Comparison of ENCODE assay signal across 17 cellular contexts in the genomic region with DNA sequence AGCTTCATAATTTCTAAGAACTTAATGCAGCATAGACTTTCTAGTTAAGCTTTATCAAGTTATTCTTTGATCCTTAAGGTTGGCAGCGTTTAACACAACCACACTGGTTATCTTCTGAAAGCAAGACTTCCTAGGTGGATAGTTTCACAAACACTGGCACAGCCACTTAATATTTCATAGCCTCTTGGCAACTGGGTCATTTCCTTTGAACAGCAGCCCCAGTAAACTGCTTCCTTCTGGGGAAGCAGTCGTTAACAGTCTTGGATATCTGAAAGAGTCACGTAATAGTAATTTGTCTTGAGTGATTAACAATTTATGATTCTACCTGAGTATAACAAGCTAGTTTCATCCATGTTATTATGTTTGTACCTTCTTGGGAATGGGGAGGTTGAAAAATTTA.
"Had no signal": no experiment of that assay in that cellular context is flagged by ENCODE, and none has a peak within 500 bp of the region (broad histone marks: within the 10 kb centered on the region; RNA-seq: fewer than 3 reads in every experiment).

No MANE protein-coding gene starts in this region.

- H3K9me3 Mint-ChIP-seq: activated naive CD4-positive, alpha-beta T cell treated with anti-CD3 and anti-CD28 coated beads for 36 hours; activated T-helper 2 cell treated with anti-CD3 and anti-CD28 coated beads, Interferon-gamma antibody, Interleukin-2, Interleukin-4, amounts not matched to agents 10 μg/mL and 5 μg/mL and 100 μg/mL, durations not matched to agents 14 hours and 24 hours and 36 hours; endodermal cell; naive B cell; stimulated activated memory B cell treated with anti-CD40 and anti-IgM and Interleukin-4, amounts not matched to agents 10 μg/mL and 1 μg/mL and 100 μg/mL, for 72 hours; T-helper 2 cell treated with Interferon-gamma antibody and Interleukin-4, amounts not matched to agents 5 μg/mL and 100 μg/mL, for 36 hours had no signal

- H3K4me3 ChIP-seq: ascending aorta, dorsolateral prefrontal cortex, hepatocyte, lower lobe of right lung, thyroid gland had no signal

- H3K79me2 ChIP-seq: parathyroid adenoma had no signal

- DNase-seq: activated CD4-positive, alpha-beta T cell treated with anti-CD3 and anti-CD28 coated beads, Interleukin-2, amount 50 U/mL, for 48 hours; activated naive CD4-positive, alpha-beta T cell treated with anti-CD3 and anti-CD28 coated beads for 36 hours; activated T-cell treated with anti-CD3 and anti-CD28 coated beads, Interleukin-2, amount 50 U/mL, for 1 hour; dorsolateral prefrontal cortex; endodermal cell; kidney glomerular epithelial cell; lower lobe of right lung; naive B cell; stimulated activated CD4-positive, alpha-beta T cell treated with anti-CD3 and anti-CD28 coated beads, Interleukin-2, amount 100 ng/mL, for 48 hours; thyroid gland had no signal

- H3K9me3 ChIP-seq: ascending aorta, lower lobe of right lung, neutrophil, thyroid gland had no signal

- H3K4me1 ChIP-seq: parathyroid adenoma, thyroid gland had no signal

- H3K4me1 Mint-ChIP-seq: naive B cell; stimulated activated memory B cell treated with anti-CD40 and anti-IgM and Interleukin-4, amounts not matched to agents 10 μg/mL and 1 μg/mL and 100 μg/mL, for 72 hours had no signal

- H3K27me3 ChIP-seq: ascending aorta, dorsolateral prefrontal cortex, hepatocyte, neutrophil, thyroid gland had no signal

- H3K27me3 Mint-ChIP-seq: naive B cell; stimulated activated memory B cell treated with anti-CD40 and anti-IgM and Interleukin-4, amounts not matched to agents 10 μg/mL and 1 μg/mL and 100 μg/mL, for 72 hours had no signal

- H3K27ac Mint-ChIP-seq: activated naive CD4-positive, alpha-beta T cell treated with anti-CD3 and anti-CD28 coated beads for 36 hours; activated T-helper 2 cell treated with anti-CD3 and anti-CD28 coated beads, Interferon-gamma antibody, Interleukin-2, Interleukin-4, amounts not matched to agents 10 μg/mL and 5 μg/mL and 100 μg/mL, durations not matched to agents 14 hours and 24 hours and 36 hours; endodermal cell; naive B cell; stimulated activated memory B cell treated with anti-CD40 and anti-IgM and Interleukin-4, amounts not matched to agents 10 μg/mL and 1 μg/mL and 100 μg/mL, for 72 hours; T-helper 2 cell treated with Interferon-gamma antibody and Interleukin-4, amounts not matched to agents 5 μg/mL and 100 μg/mL, for 36 hours had no signal

- H3K36me3 ChIP-seq: ascending aorta, lower lobe of right lung, neutrophil, thyroid gland had no signal

- H2AFZ ChIP-seq: hepatocyte, parathyroid adenoma had no signal

- H3K4me3 Mint-ChIP-seq: activated naive CD4-positive, alpha-beta T cell treated with anti-CD3 and anti-CD28 coated beads for 36 hours; endodermal cell; naive B cell; stimulated activated memory B cell treated with anti-CD40 and anti-IgM and Interleukin-4, amounts not matched to agents 10 μg/mL and 1 μg/mL and 100 μg/mL, for 72 hours; T-helper 2 cell treated with Interferon-gamma antibody and Interleukin-4, amounts not matched to agents 5 μg/mL and 100 μg/mL, for 36 hours had no signal

- H3K27ac ChIP-seq: dorsolateral prefrontal cortex, hepatocyte, lower lobe of right lung, neutrophil, parathyroid adenoma, thyroid gland had no signal

- H3K9ac ChIP-seq: parathyroid adenoma had no signal

- H3K36me3 Mint-ChIP-seq: stimulated activated memory B cell treated with anti-CD40 and anti-IgM and Interleukin-4, amounts not matched to agents 10 μg/mL and 1 μg/mL and 100 μg/mL, for 72 hours had no signal
